ENCODE assay signal across 12 cellular contexts in genomic region chr19:15468675-15469512, GRCh38. TPM values are rescaled to one million over a fixed set of nuclear protein-coding genes. Genes with fewer than 3 reads are reported as not detected.
DNase-seq lines count a peak whose midpoint lies in the region; ATAC-seq and TF ChIP-seq lines count a peak whose summit lies in the region.
"Had no signal": no experiment of that assay in that cellular context is flagged by ENCODE, and none has a peak within 500 bp of the region (broad histone marks: within the 10 kb centered on the region; RNA-seq: fewer than 3 reads in every experiment).

No MANE protein-coding gene starts in this region.

- no peak for ATAC-seq in activated T-cell treated with anti-CD3 and anti-CD28 coated beads, Interleukin-2, amount 50 U/mL, for 72 hours (replicated peaks in 1 of 2)
- no peak for ATAC-seq in WTC11

- peaks cover 58% of the 10 kb centered on the region for H3K4me1 Mint-ChIP-seq in activated T-cell treated with anti-CD3 and anti-CD28 coated beads, Interleukin-2, amount 50 U/mL, for 72 hours (ENCODE audit: low read depth)
- H3K4me1 Mint-ChIP-seq in WTC11 (peaks cover 9% of the 10 kb centered on the region), glutamatergic neuron (ENCODE audit: low read depth, unreplicated experiment) (no peaks in the 10 kb centered on the region)
- H3K4me1 Mint-ChIP-seq: neural crest cell had no signal

- no peak overlapping the region for H3K27ac ChIP-seq in suprapubic skin
- no peak overlapping the region for H3K27ac ChIP-seq in brain microvascular endothelial cell
- no peak overlapping the region for H3K27ac ChIP-seq in SJCRH30

- in situ Hi-C loops in brain microvascular endothelial cell (cut with HindIII; ENCODE audit: low pct_ligation_motif_present, low sequenced_read_pairs) = no loop called here

- no peaks in the 10 kb centered on the region for H3K9me3 Mint-ChIP-seq in activated T-cell treated with anti-CD3 and anti-CD28 coated beads, Interleukin-2, amount 50 U/mL, for 72 hours
- H3K9me3 Mint-ChIP-seq in WTC11 (peaks cover 8% of the 10 kb centered on the region), glutamatergic neuron (ENCODE audit: unreplicated experiment) (peaks cover 2% of the 10 kb centered on the region)

- peak overlapping the region; percentile 15 for H3K27ac Mint-ChIP-seq in activated T-cell treated with anti-CD3 and anti-CD28 coated beads, Interleukin-2, amount 50 U/mL, for 72 hours
- H3K27ac Mint-ChIP-seq in WTC11 (no peak overlapping the region), glutamatergic neuron (ENCODE audit: unreplicated experiment) (no peak overlapping the region)

- no peak for DNase-seq in activated T-cell treated with anti-CD3 and anti-CD28 coated beads, Interleukin-2, amount 50 U/mL, for 72 hours
- DNase-seq in activated T-cell treated with anti-CD3 and anti-CD28 coated beads, Interleukin-2, amount 50 U/mL, for 48 hours = no peak
- DNase-seq in WTC11 (ENCODE audit: low spot score) = no peak
- DNase-seq in glutamatergic neuron = no peak
- peak in 1 of 2 donors; percentile 40 for DNase-seq in suprapubic skin (ENCODE audit: low spot score in 2 of 2)
- DNase-seq in brain microvascular endothelial cell = no peak
- DNase-seq in NCI-H748 (lab: John Stamatoyannopoulos, UW; ENCODE audit: unreplicated experiment) = no peak
- no peak for DNase-seq in SJCRH30
- DNase-seq: NCI-H748 treated with DMSO at 0.1 percent for 48 hours; stimulated activated CD4-positive, alpha-beta T cell treated with anti-CD3 and anti-CD28 coated beads, Interleukin-2, amount 100 ng/mL, for 24 hours had no signal

- H3K36me3 ChIP-seq in suprapubic skin (no peaks in the 10 kb centered on the region), brain microvascular endothelial cell (replicated peaks) (no peaks in the 10 kb centered on the region), SJCRH30 (no peaks in the 10 kb centered on the region)

- H3K27me3 ChIP-seq in suprapubic skin (peaks cover 45% of the 10 kb centered on the region), brain microvascular endothelial cell (replicated peaks) (peaks cover 9% of the 10 kb centered on the region), SJCRH30 (no peaks in the 10 kb centered on the region)

- peak overlapping the region; percentile 34 for H3K4me3 ChIP-seq in suprapubic skin
- no peak overlapping the region for H3K4me3 ChIP-seq in brain microvascular endothelial cell (ENCODE audit: low read depth, low read length)
- H3K4me3 ChIP-seq in SJCRH30 = no peak overlapping the region

- TF ChIP-seq POLR2A in suprapubic skin (IDR thresholded peaks at IDR 0.05) = no peak

- TF ChIP-seq CTCF in WTC11 (IDR thresholded peaks at IDR 0.05) (no peak), glutamatergic neuron (IDR thresholded peaks at IDR 0.05; ENCODE audit: partially characterized antibody, unreplicated experiment) (no peak), suprapubic skin (IDR thresholded peaks at IDR 0.05) (no peak), brain microvascular endothelial cell (IDR thresholded peaks at IDR 0.05; ENCODE audit: low read depth, low read length, missing control alignments) (no peak)

- TF ChIP-seq EP300 in suprapubic skin (IDR thresholded peaks at IDR 0.05) = no peak

- CTCF ChIA-PET in WTC11 (lab: Charles Lee) = interaction anchor here (0.6 to 2.4 kb wide), 9 partner anchors 8 to 87 kb away, joined by 3 to 9 read pairs (median 3); partner anchors contain the start of gene AKAP8L

- H3K36me3 Mint-ChIP-seq in activated T-cell treated with anti-CD3 and anti-CD28 coated beads, Interleukin-2, amount 50 U/mL, for 72 hours (ENCODE audit: insufficient read depth in 2 of 2) = peaks cover 0 to 5% of the 10 kb centered on the region in 2 donors
- H3K36me3 Mint-ChIP-seq in WTC11 (no peaks in the 10 kb centered on the region), glutamatergic neuron (ENCODE audit: unreplicated experiment) (no peaks in the 10 kb centered on the region)

- POLR2A ChIA-PET in WTC11 (lab: Charles Lee) = interaction anchor here (0.9 kb wide), 1 partner anchor 12 kb away, joined by 3 read pairs; no protein-coding TSS in a partner anchor

- 70% methylated on average over 12 of the region's 12 CpGs for WGBS in suprapubic skin

- no peaks in the 10 kb centered on the region for H3K9me3 ChIP-seq in suprapubic skin
- no peaks in the 10 kb centered on the region for H3K9me3 ChIP-seq in SJCRH30 (replicated peaks)

- H3K4me1 ChIP-seq in suprapubic skin = peaks cover 14% of the 10 kb centered on the region
- peaks cover 4% of the 10 kb centered on the region; the same call in 1 of the 2 replicates for H3K4me1 ChIP-seq in SJCRH30

- peak overlapping the region; percentile 78 to 90 for H3K4me3 Mint-ChIP-seq in activated T-cell treated with anti-CD3 and anti-CD28 coated beads, Interleukin-2, amount 50 U/mL, for 72 hours
- H3K4me3 Mint-ChIP-seq in WTC11 (peak overlapping the region; percentile 75), glutamatergic neuron (ENCODE audit: unreplicated experiment) (peak overlapping the region; percentile 34)
- H3K4me3 Mint-ChIP-seq: neural crest cell had no signal

- peaks cover 11% of the 10 kb centered on the region for H3K27me3 Mint-ChIP-seq in activated T-cell treated with anti-CD3 and anti-CD28 coated beads, Interleukin-2, amount 50 U/mL, for 72 hours (ENCODE audit: low read depth)
- peaks cover 67% of the 10 kb centered on the region for H3K27me3 Mint-ChIP-seq in WTC11 (ENCODE audit: low read depth)
- H3K27me3 Mint-ChIP-seq in glutamatergic neuron (ENCODE audit: unreplicated experiment) = peaks cover 25% of the 10 kb centered on the region

TF ChIP-seq in WTC11, 78 proteins besides CTCF, POLR2A, EP300 and RAD21 (continues in another document):
- no peak; the same call in 1 of the 2 replicates for TF ChIP-seq MAX (CRISPR knock-in tag; IDR thresholded peaks at IDR 0.05)
- no peak for TF ChIP-seq ZSCAN18 (CRISPR knock-in tag; IDR thresholded peaks at IDR 0.05)
- TF ChIP-seq ZNF138 (CRISPR knock-in tag; conservative IDR thresholded peaks at IDR 0.05) = no peak
- TF ChIP-seq NR3C1 (CRISPR knock-in tag; conservative IDR thresholded peaks at IDR 0.05; ENCODE audit: low read depth) = no peak

RNA-seq across cellular contexts. Expression of gene RASAL3, which starts 4.5 kb away (rescaled TPM):
- total RNA-seq in activated T-cell treated with anti-CD3 and anti-CD28 coated beads, Interleukin-2, amount 50 U/mL, for 72 hours = 100 to 1,000 TPM; 112 to 128 TPM
- total RNA-seq in WTC11 (2021) = 1.2 to 2.3 TPM (median 1.6 TPM) in 3 replicates
- not detected for total RNA-seq in glutamatergic neuron (ENCODE audit: unreplicated experiment)
- total RNA-seq in suprapubic skin = 1 to 10 TPM in 2 of 4 donors, under 1 TPM in 2; 0.70 to 2.4 (median 1.0) TPM
- total RNA-seq in SJCRH30 (2014; rRNA removed; shearing (Covaris generic)) = 0.12 TPM in 1 of 2 replicates, not detected in the other
- total RNA-seq: neural crest cell, SK-MEL-5 had no signal

RNA-seq across cellular contexts. Expression of gene PGLYRP2, which starts 10.4 kb away (rescaled TPM):
- total RNA-seq in activated T-cell treated with anti-CD3 and anti-CD28 coated beads, Interleukin-2, amount 50 U/mL, for 72 hours = under 1 TPM in 1 of 2 donors, not detected in 1; 0.21 TPM
- total RNA-seq in WTC11 (2021) = not detected in 3 replicates
- not detected for total RNA-seq in glutamatergic neuron (ENCODE audit: unreplicated experiment)
- under 1 TPM in 1 of 4 donors, not detected in 3; 0.21 TPM for total RNA-seq in suprapubic skin
- not detected in 2 replicates for total RNA-seq in SJCRH30 (2014; rRNA removed; shearing (Covaris generic))
- total RNA-seq: neural crest cell, SK-MEL-5 had no signal

RNA-seq across cellular contexts. Expression of gene WIZ, which starts 19.1 kb away (rescaled TPM):
- 10 to 100 TPM; 13.4 to 14.8 TPM for total RNA-seq in activated T-cell treated with anti-CD3 and anti-CD28 coated beads, Interleukin-2, amount 50 U/mL, for 72 hours
- total RNA-seq in WTC11 (2021) = 37.6 to 43.9 TPM (median 40.6 TPM) in 3 replicates
- total RNA-seq in glutamatergic neuron (ENCODE audit: unreplicated experiment) = 106 TPM
- total RNA-seq in suprapubic skin = 10 to 100 TPM; 39.1 to 44.9 (median 41.0) TPM
- total RNA-seq in SJCRH30 (2014; rRNA removed; shearing (Covaris generic)) = 23.0 and 23.8 TPM in 2 replicates

RNA-seq across cellular contexts. Expression of gene CYP4F22, which starts 39.4 kb away (rescaled TPM):
- 1 to 10 TPM in 1 of 2 donors, under 1 TPM in 1; 0.84 to 1.2 TPM for total RNA-seq in activated T-cell treated with anti-CD3 and anti-CD28 coated beads, Interleukin-2, amount 50 U/mL, for 72 hours
- total RNA-seq in WTC11 (2021) (1.2 to 1.7 TPM (median 1.5 TPM) in 3 replicates), glutamatergic neuron (ENCODE audit: unreplicated experiment) (not detected), suprapubic skin (10 to 100 TPM; 26.0 to 77.7 (median 55.5) TPM)
- total RNA-seq in SJCRH30 (2014; rRNA removed; shearing (Covaris generic)) = not detected in 2 replicates
- total RNA-seq: neural crest cell, SK-MEL-5 had no signal

RNA-seq across cellular contexts. Expression of gene AKAP8L, which starts 50.1 kb away (rescaled TPM):
- 100 to 1,000 TPM; 105 to 124 TPM for total RNA-seq in activated T-cell treated with anti-CD3 and anti-CD28 coated beads, Interleukin-2, amount 50 U/mL, for 72 hours
- total RNA-seq in WTC11 (2021) (184 to 231 TPM (median 184 TPM) in 3 replicates), glutamatergic neuron (ENCODE audit: unreplicated experiment) (354 TPM), suprapubic skin (100 to 1,000 TPM in 2 of 4 donors, 10 to 100 TPM in 2; 97.5 to 259 (median 118) TPM)
- total RNA-seq in SJCRH30 (2014; rRNA removed; shearing (Covaris generic)) = 86.0 and 111 TPM in 2 replicates

Comparison
In these comparisons a context has a peak if more than half of its experiments do, and no peak if none do; other contexts are left out.
1. H3K4me3 Mint-ChIP-seq: peak in every context shown above with its lines; median percentile 84 in activated T-cell treated with anti-CD3 and anti-CD28 coated beads, Interleukin-2, amount 50 U/mL, for 72 hours; 75 in WTC11; 34 in glutamatergic neuron.
2. RNA of gene RASAL3, which starts 4.5 kb away (total RNA-seq): 112 to 128 TPM in activated T-cell treated with anti-CD3 and anti-CD28 coated beads, Interleukin-2, amount 50 U/mL, for 72 hours; 1.2 to 2.3 TPM in WTC11, 0.70 to 2.4 TPM in suprapubic skin, 0.12 TPM in SJCRH30 and not detected in glutamatergic neuron (single experiment); every median in the first group is over 10 times any median in the second.